Comparison of ENCODE assay signal across 1 cellular context in genomic region chr6:169701953-169702639, GRCh38.
TF ChIP-seq lines count a peak whose summit lies in the region.

C6orf120 (plus strand) TSS chr6:169702126; CDS start chr6:169702460, 334 bp downstream.
WDR27 (minus strand) TSS chr6:169702029; CDS start chr6:169689005, 13,024 bp downstream.

TF ChIP-seq in HepG2, 621 proteins besides CTCF, POLR2A, EP300 and RAD21 (continued from another document and continues in another):
- peak; percentile 97; the same call in 1 of the 2 replicates for TF ChIP-seq ZBTB46 (CRISPR knock-in tag; IDR thresholded peaks at IDR 0.05; ENCODE audit: borderline replicate concordance)
- no peak; the same call in 1 of the 2 replicates for TF ChIP-seq ZNF660 (CRISPR knock-in tag; IDR thresholded peaks at IDR 0.05; ENCODE audit: borderline replicate concordance, low read depth)
- no peak for TF ChIP-seq PCBP2 (optimal IDR thresholded peaks at IDR 0.05; ENCODE audit: low read depth, low read length, poor library complexity, severe bottlenecking)
- TF ChIP-seq GRHL1 (CRISPR knock-in tag; conservative IDR thresholded peaks at IDR 0.05) = no peak; the same call in 1 of the 2 replicates
- TF ChIP-seq PITX1 (CRISPR knock-in tag; IDR thresholded peaks at IDR 0.05) = peak; percentile 75; the same call in 1 of the 2 replicates
- TF ChIP-seq XBP1 (CRISPR knock-in tag; IDR thresholded peaks at IDR 0.05) = no peak
- TF ChIP-seq HNF1B (CRISPR knock-in tag; IDR thresholded peaks at IDR 0.05) = peak; percentile 98; the same call in 1 of the 2 replicates
- TF ChIP-seq BCLAF1 (IDR thresholded peaks at IDR 0.05) = no peak
- TF ChIP-seq KDM5B (CRISPR knock-in tag; IDR thresholded peaks at IDR 0.05; ENCODE audit: borderline replicate concordance) = peak; percentile 88; the same call in 1 of the 2 replicates
- TF ChIP-seq ZBTB44 (CRISPR knock-in tag; IDR thresholded peaks at IDR 0.05) = no peak
- TF ChIP-seq THAP9 (CRISPR knock-in tag; IDR thresholded peaks at IDR 0.05; ENCODE audit: borderline replicate concordance) = peak; percentile 88; the same call in 1 of the 2 replicates
- TF ChIP-seq ZBED4 (CRISPR knock-in tag; IDR thresholded peaks at IDR 0.05; ENCODE audit: borderline replicate concordance) = no peak; the same call in 1 of the 2 replicates
- peak; percentile 72 for TF ChIP-seq KLF6 (CRISPR knock-in tag; IDR thresholded peaks at IDR 0.05)
- peak; percentile 95 for TF ChIP-seq HOXA3 (CRISPR knock-in tag; IDR thresholded peaks at IDR 0.05)
- TF ChIP-seq MAFK (conservative IDR thresholded peaks at IDR 0.05 in 1 of 2, IDR thresholded peaks at IDR 0.05 in 1 of 2; ENCODE audit: low read length in 2 of 2) = no peak
- peak; percentile 23; the same call in 1 of the 2 replicates for TF ChIP-seq ZNF703 (CRISPR knock-in tag; IDR thresholded peaks at IDR 0.05; ENCODE audit: borderline replicate concordance)
- TF ChIP-seq ZBTB4 (CRISPR knock-in tag; IDR thresholded peaks at IDR 0.05; ENCODE audit: borderline replicate concordance) = peak; percentile 27; the same call in 1 of the 2 replicates
- TF ChIP-seq ZNF547 (CRISPR knock-in tag; IDR thresholded peaks at IDR 0.05) = peak; percentile 79
- no peak for TF ChIP-seq ZSCAN22 (CRISPR knock-in tag; IDR thresholded peaks at IDR 0.05)
- TF ChIP-seq MAFG (CRISPR knock-in tag; IDR thresholded peaks at IDR 0.05) = peak; percentile 66; the same call in 1 of the 2 replicates
- TF ChIP-seq PRDM10 (CRISPR knock-in tag; IDR thresholded peaks at IDR 0.05; ENCODE audit: low read depth) = peak; percentile 76; the same call in 1 of the 2 replicates
- peak; percentile 70; the same call in 1 of the 2 replicates for TF ChIP-seq RXRB (CRISPR knock-in tag; IDR thresholded peaks at IDR 0.05; ENCODE audit: borderline replicate concordance)
- peak; percentile 84 for TF ChIP-seq BORCS8-MEF2B (CRISPR knock-in tag; IDR thresholded peaks at IDR 0.05)
- TF ChIP-seq HOXA9 (CRISPR knock-in tag; IDR thresholded peaks at IDR 0.05; ENCODE audit: borderline replicate concordance) = peak; percentile 93
- TF ChIP-seq SUZ12 (IDR thresholded peaks at IDR 0.05; ENCODE audit: low read depth, low read length) = no peak
